8 cellular contexts compared by ENCODE assay signal in genomic region chr22:43812149-43812842, GRCh38. TPM values are rescaled to one million over a fixed set of nuclear protein-coding genes. Genes with fewer than 3 reads are reported as not detected.
DNase-seq lines count a peak whose midpoint lies in the region; ATAC-seq and TF ChIP-seq lines count a peak whose summit lies in the region.

TSS of gene EFCAB6 (minus strand) at chr22:43812305. CDS start at chr22:43782318, 29,987 bp downstream.

- peak within 1 kb of the TSS; percentile 70 for H3K4me2 ChIP-seq in HCT116 (ENCODE audit: low read length)

- peak; percentile 56 for DNase-seq in HCT116 (ENCODE audit: low read depth, low spot score)
- DNase-seq in NCI-H1092 treated with DMSO at 0.1 percent for 48 hours (lab: John Stamatoyannopoulos, UW), result peak; percentile 70
- peak; percentile 3 for DNase-seq in SKM-1 (lab: John Stamatoyannopoulos, UW; ENCODE audit: unreplicated experiment)
- DNase-seq in activated naive CD8-positive, alpha-beta T cell treated with anti-CD3 and anti-CD28 coated beads for 36 hours, result peak; percentile 88
- DNase-seq in Right ventricle myocardium inferior (ENCODE audit: missing footprints), result peak; percentile 91
- peak; percentile 91 to 95 (median 94) for DNase-seq in ovary

- H3K4me1 ChIP-seq in ES-I3 (ENCODE audit: insufficient read depth, low read length) (no peaks in the 10 kb centered on the region), HCT116 (ENCODE audit: control insufficient read depth in 1 of 2, insufficient read depth in 2 of 2, low read length in 2 of 2) (peaks cover 0 to 17% of the 10 kb centered on the region in 2 experiments; a peak in 1 of 4 replicates), ovary (ENCODE audit: insufficient read depth) (peaks cover 6% of the 10 kb centered on the region), thymus (ENCODE audit: control insufficient read depth, insufficient read depth, low read length) (peaks cover 12% of the 10 kb centered on the region)

- TF ChIP-seq CTCF in HCT116 (IDR thresholded peaks at IDR 0.05 in 2 of 3, conservative IDR thresholded peaks at IDR 0.05 in 1 of 3; ENCODE audit: borderline replicate concordance in 1 of 3, insufficient read depth in 1 of 3, low read depth in 2 of 3, low read length in 2 of 3), result no peak
- no peak for TF ChIP-seq CTCF in ovary (IDR thresholded peaks at IDR 0.05)

- H3K79me2 ChIP-seq in HCT116 (ENCODE audit: insufficient read depth, low read length), result 0 out of 2 replicates have a peak, but pooled peaks cover 8% of the 10 kb centered on the region

- no peak for TF ChIP-seq RAD21 in HCT116 (IDR thresholded peaks at IDR 0.05; ENCODE audit: low read depth)

- TF ChIP-seq EP300 in ovary (IDR thresholded peaks at IDR 0.05), result no peak

- H3K9me3 ChIP-seq in ES-I3 (ENCODE audit: control insufficient read depth, insufficient read depth, low read length) (no peaks in the 10 kb centered on the region), HCT116 (ENCODE audit: control insufficient read depth in 1 of 2, insufficient read depth in 1 of 2, low read depth in 1 of 2, low read length in 2 of 2) (no peaks in the 10 kb centered on the region), ovary (no peaks in the 10 kb centered on the region), thymus (ENCODE audit: control insufficient read depth) (no peaks in the 10 kb centered on the region)

- H3K4me3 ChIP-seq in HCT116 (replicated peaks in 1 of 2; ENCODE audit: low read depth in 1 of 2, low read length in 2 of 2) (peak within 1 kb of the TSS; percentile 60 to 63), ovary (peak within 1 kb of the TSS; percentile 61), thymus (ENCODE audit: low read length) (peak within 1 kb of the TSS; percentile 62)

- H3K27ac ChIP-seq in HCT116 (ENCODE audit: low read depth, low read length) (peak within 1 kb of the TSS; percentile 54), ovary (peak within 1 kb of the TSS in 1 of 2 donors; percentile 66), thymus (ENCODE audit: low read depth) (peak within 1 kb of the TSS; percentile 32)

- CTCF ChIA-PET in HCT116 (lab: Charles Lee), result interaction anchor here (0.8 to 1.5 kb wide), 2 partner anchors 71 to 73 kb away, joined by 3 to 5 read pairs; no protein-coding TSS in a partner anchor

- no peaks in the 10 kb centered on the region for H3K9me2 ChIP-seq in HCT116 (ENCODE audit: insufficient read depth)

- TF ChIP-seq POLR2A in HCT116 (IDR thresholded peaks at IDR 0.05; ENCODE audit: borderline replicate concordance, extremely low read depth, insufficient read depth, insufficient read length) (no peak), ovary (IDR thresholded peaks at IDR 0.05) (peak; percentile 63)

- peak within 1 kb of the TSS; percentile 92 for H3K4me3 Mint-ChIP-seq in activated naive CD8-positive, alpha-beta T cell treated with anti-CD3 and anti-CD28 coated beads for 36 hours

- H3K36me3 ChIP-seq in ES-I3 (ENCODE audit: insufficient read depth, low read length) (no peaks in the 10 kb centered on the region; the same call in 1 of the 2 replicates), HCT116 (ENCODE audit: control insufficient read depth in 1 of 2, insufficient read depth in 2 of 2, low read length in 2 of 2) (no peaks in the 10 kb centered on the region), ovary (no peaks in the 10 kb centered on the region), thymus (ENCODE audit: control insufficient read depth, insufficient read depth) (no peaks in the 10 kb centered on the region)

- peaks cover 3% of the 10 kb centered on the region for H3K27me3 Mint-ChIP-seq in activated naive CD8-positive, alpha-beta T cell treated with anti-CD3 and anti-CD28 coated beads for 36 hours

- BruUV-seq in HCT116 (replicated peaks; lab: Mats Ljungman, UMichigan), result TSS peak; percentile 80

- H3K9me3 Mint-ChIP-seq in activated naive CD8-positive, alpha-beta T cell treated with anti-CD3 and anti-CD28 coated beads for 36 hours, result no peaks in the 10 kb centered on the region

- intact Hi-C loops in HCT116 (cut with micrococcal nuclease), result no loop called here
- intact Hi-C loops in Right ventricle myocardium inferior (cut with DNase I), result no loop called here
- intact Hi-C loops in ovary (cut with DNase I), result loop anchor here in 1 of 4 donors (10.0 kb wide), 1 partner anchor 397 kb away; the partner anchor contains the start of gene MPPED1

- POLR2A ChIA-PET in HCT116 (lab: Charles Lee), result no interaction called here

- H3K27ac Mint-ChIP-seq in activated naive CD8-positive, alpha-beta T cell treated with anti-CD3 and anti-CD28 coated beads for 36 hours, result peak within 1 kb of the TSS; percentile 91

- H3K9ac ChIP-seq in ES-I3 (ENCODE audit: low read depth, low read length) (peak within 1 kb of the TSS; percentile 55), HCT116 (ENCODE audit: low read length) (peak within 1 kb of the TSS; percentile 69)

- no peaks in the 10 kb centered on the region for H4K20me1 ChIP-seq in HCT116 (ENCODE audit: insufficient read depth)

- RAD21 ChIA-PET in HCT116 (lab: Charles Lee; ENCODE audit: low non-redundant PET in 1 of 2, low total read pairs in 2 of 2, uncharacterized antibody in 2 of 2, unreplicated experiment in 2 of 2), result no interaction called here

- H2AFZ ChIP-seq in HCT116 (ENCODE audit: low read depth, low read length, poor library complexity, severe bottlenecking), result no peak within 1 kb of the TSS

- peak; percentile 85 for ATAC-seq in HCT116
- peak; percentile 97 for ATAC-seq in Right ventricle myocardium inferior

- WGBS in ovary, 3 donors, result 0 to 1% (median 0%) methylated on average over 33 to 55 of the region's 55 CpGs
- 1% methylated on average over 55 of the region's 55 CpGs for WGBS in thymus

- H3K36me3 Mint-ChIP-seq in activated naive CD8-positive, alpha-beta T cell treated with anti-CD3 and anti-CD28 coated beads for 36 hours, result peaks cover 15% of the 10 kb centered on the region

- H3K27me3 ChIP-seq in HCT116 (ENCODE audit: insufficient read depth, low read length), result peaks cover 7% of the 10 kb centered on the region; the same call in 1 of the 2 replicates
- H3K27me3 ChIP-seq in ovary, result no peaks in the 10 kb centered on the region
- H3K27me3 ChIP-seq in thymus (ENCODE audit: control insufficient read depth, insufficient read depth), result no peaks in the 10 kb centered on the region

- peaks cover 17% of the 10 kb centered on the region for H3K4me1 Mint-ChIP-seq in activated naive CD8-positive, alpha-beta T cell treated with anti-CD3 and anti-CD28 coated beads for 36 hours

TF ChIP-seq in HCT116, 20 proteins besides CTCF, POLR2A, EP300 and RAD21:
- TF ChIP-seq EGR1 (IDR thresholded peaks at IDR 0.05; ENCODE audit: low read depth) (0 out of 2 replicates have a peak, but pooled peaks have one; percentile 38), MAX (IDR thresholded peaks at IDR 0.05) (0 out of 2 replicates have a peak, but pooled peaks have one; percentile 34), ZFX (IDR thresholded peaks at IDR 0.05) (peak; percentile 60; the same call in 1 of the 2 replicates), EZH2phosphoT487 (IDR thresholded peaks at IDR 0.05; ENCODE audit: borderline replicate concordance) (no peak), POLR2AphosphoS5 (IDR thresholded peaks at IDR 0.05; ENCODE audit: low read depth, low read length) (peak; percentile 54), SP1 (IDR thresholded peaks at IDR 0.05; ENCODE audit: low read depth) (peak; percentile 80), ELF1 (IDR thresholded peaks at IDR 0.05; ENCODE audit: borderline replicate concordance, low read depth) (0 out of 2 replicates have a peak, but pooled peaks have one; percentile 28), YY1 (IDR thresholded peaks at IDR 0.05; ENCODE audit: extremely low read depth, insufficient replicate concordance, low read depth, low read length) (no peak)

RNA-seq across cellular contexts. Expression of gene EFCAB6, which starts in this region (rescaled TPM):
- total RNA-seq in HCT116 (2021; ENCODE audit: unreplicated experiment) (0.52 TPM), Right ventricle myocardium inferior (1.2 TPM), ovary (10 to 100 TPM in 1 of 7 donors, 1 to 10 TPM in 6; 4.7 to 17.5 (median 7.2) TPM)
- 0.11 and 0.20 TPM in 2 replicates for polyA plus RNA-seq in HCT116 (2012)
- total RNA-seq in activated naive CD8-positive, alpha-beta T cell treated with anti-CD3 and anti-CD28 coated beads for 36 hours, result under 1 TPM; 0.36 to 0.37 TPM
- polyA plus RNA-seq in ovary (1 to 10 TPM in 1 of 2 donors, under 1 TPM in 1; 1.00 to 2.5 TPM), thymus (1.4 TPM)

Comparison
In these comparisons a context has a peak if more than half of its experiments do, and no peak if none do; other contexts are left out.
1. Peak in DNase-seq, ATAC-seq, H3K4me3 ChIP-seq, H3K27ac ChIP-seq, H3K9ac ChIP-seq and H3K4me2 ChIP-seq in HCT116; RNA of the gene not detected or under 1 TPM.
2. Peak in DNase-seq in activated naive CD8-positive, alpha-beta T cell treated with anti-CD3 and anti-CD28 coated beads for 36 hours; RNA of the gene not detected or under 1 TPM.
3. DNase-seq: peak in every context shown above with its lines; median percentile 94 in ovary; 91 in Right ventricle myocardium inferior; 88 in activated naive CD8-positive, alpha-beta T cell treated with anti-CD3 and anti-CD28 coated beads for 36 hours; 70 in NCI-H1092 treated with DMSO at 0.1 percent for 48 hours; 56 in HCT116; 3 in SKM-1.